Comparison of ENCODE assay signal across 17 cellular contexts in the genomic region with DNA sequence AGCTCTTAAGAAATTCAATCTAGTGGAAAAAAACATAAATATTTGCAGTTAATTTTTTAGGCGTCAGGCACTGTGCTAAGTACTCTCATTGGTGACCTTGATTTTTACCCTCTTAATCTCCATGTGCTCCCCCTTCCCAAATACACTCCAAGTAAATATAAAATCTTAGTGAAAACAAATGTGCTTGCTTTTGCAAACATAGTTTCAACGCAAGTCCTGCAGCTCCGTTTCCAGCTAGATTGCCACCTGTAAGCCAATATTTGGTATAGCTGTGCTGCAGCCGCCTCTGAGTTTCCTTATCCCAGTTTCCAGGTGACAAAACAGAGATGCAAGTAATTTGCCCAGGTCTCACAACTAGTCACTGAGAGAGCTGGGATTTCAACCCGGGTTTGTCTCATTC. TPM values are rescaled to one million over a fixed set of nuclear protein-coding genes. Genes with fewer than 3 reads are reported as not detected.
DNase-seq lines count a peak whose midpoint lies in the region; ATAC-seq and TF ChIP-seq lines count a peak whose summit lies in the region.
"Had no signal": no experiment of that assay in that cellular context is flagged by ENCODE, and none has a peak within 500 bp of the region (broad histone marks: within the 10 kb centered on the region; RNA-seq: fewer than 3 reads in every experiment).

No MANE protein-coding gene starts in this region.

- H3K4me3 Mint-ChIP-seq in activated naive CD4-positive, alpha-beta T cell treated with anti-CD3 and anti-CD28 coated beads, Interleukin-2, amount 10 ng/mL, durations not matched to agents 7 days and 5 days: peak overlapping the region; percentile 45
- H3K4me3 Mint-ChIP-seq in activated CD8-positive, alpha-beta T cell treated with anti-CD3 and anti-CD28 coated beads, Interleukin-2, amount 10 ng/mL, durations not matched to agents 7 days and 5 days: peak overlapping the region; percentile 38
- H3K4me3 Mint-ChIP-seq in glutamatergic neuron (ENCODE audit: unreplicated experiment): peak overlapping the region; percentile 65
- H3K4me3 Mint-ChIP-seq: stimulated activated memory B cell treated with anti-CD40 and anti-IgM and Interleukin-4, amounts not matched to agents 10 μg/mL and 1 μg/mL and 100 μg/mL, for 72 hours had no signal

- H3K9me3 ChIP-seq in stomach (no peaks in the 10 kb centered on the region), Peyer's patch (no peaks in the 10 kb centered on the region), gastroesophageal sphincter (no peaks in the 10 kb centered on the region)
- H3K9me3 ChIP-seq: MG63, upper lobe of right lung had no signal

- peaks cover 4% of the 10 kb centered on the region for H3K27me3 Mint-ChIP-seq in activated naive CD4-positive, alpha-beta T cell treated with anti-CD3 and anti-CD28 coated beads, Interleukin-2, amount 10 ng/mL, durations not matched to agents 7 days and 5 days
- no peaks in the 10 kb centered on the region for H3K27me3 Mint-ChIP-seq in activated CD8-positive, alpha-beta T cell treated with anti-CD3 and anti-CD28 coated beads, Interleukin-2, amount 10 ng/mL, durations not matched to agents 7 days and 5 days (ENCODE audit: low read depth)
- H3K27me3 Mint-ChIP-seq in glutamatergic neuron (ENCODE audit: unreplicated experiment): peaks cover 4% of the 10 kb centered on the region
- H3K27me3 Mint-ChIP-seq: stimulated activated memory B cell treated with anti-CD40 and anti-IgM and Interleukin-4, amounts not matched to agents 10 μg/mL and 1 μg/mL and 100 μg/mL, for 72 hours had no signal

- no peak for ATAC-seq in activated naive CD4-positive, alpha-beta T cell treated with anti-CD3 and anti-CD28 coated beads, Interleukin-2, amount 50 U/mL, for 72 hours
- ATAC-seq in activated CD8-positive, alpha-beta T cell treated with anti-CD3 and anti-CD28 coated beads, Interleukin-2, amount 10 ng/mL, durations not matched to agents 7 days and 5 days: no peak
- ATAC-seq in gastroesophageal sphincter: no peak
- ATAC-seq: stimulated activated memory B cell treated with anti-CD40 and anti-IgM and Interleukin-4, amounts not matched to agents 10 μg/mL and 1 μg/mL and 100 μg/mL, for 72 hours; upper lobe of right lung had no signal

- TF ChIP-seq POLR2A in stomach (IDR thresholded peaks at IDR 0.05) (no peak), Peyer's patch (IDR thresholded peaks at IDR 0.05) (no peak), gastroesophageal sphincter (IDR thresholded peaks at IDR 0.05) (no peak)

- 21 to 52% (median 43%) methylated on average over 5 of the region's 5 CpGs for WGBS in stomach, 5 donors
- WGBS in gastroesophageal sphincter (ENCODE audit: low coverage in 1 of 2), 2 donors: 66 to 78% methylated on average over 4 to 5 of the region's 5 CpGs

- H3K4me3 ChIP-seq in stomach (no peak overlapping the region), Peyer's patch (no peak overlapping the region), gastroesophageal sphincter (no peak overlapping the region)
- H3K4me3 ChIP-seq: MG63, upper lobe of right lung had no signal

- no peaks in the 10 kb centered on the region for H3K36me3 ChIP-seq in stomach
- no peaks in the 10 kb centered on the region for H3K36me3 ChIP-seq in Peyer's patch
- H3K36me3 ChIP-seq in gastroesophageal sphincter: no peaks in the 10 kb centered on the region
- H3K36me3 ChIP-seq: MG63, upper lobe of right lung had no signal

- no peaks in the 10 kb centered on the region for H3K9me3 Mint-ChIP-seq in activated naive CD4-positive, alpha-beta T cell treated with anti-CD3 and anti-CD28 coated beads, Interleukin-2, amount 10 ng/mL, durations not matched to agents 7 days and 5 days
- no peaks in the 10 kb centered on the region for H3K9me3 Mint-ChIP-seq in activated naive CD4-positive, alpha-beta T cell treated with anti-CD3 and anti-CD28 coated beads, Interleukin-2, amount 50 U/mL, for 72 hours
- H3K9me3 Mint-ChIP-seq in activated CD8-positive, alpha-beta T cell treated with anti-CD3 and anti-CD28 coated beads, Interleukin-2, amount 10 ng/mL, durations not matched to agents 7 days and 5 days (ENCODE audit: insufficient read depth): no peaks in the 10 kb centered on the region
- H3K9me3 Mint-ChIP-seq in glutamatergic neuron (ENCODE audit: unreplicated experiment): peaks cover 4% of the 10 kb centered on the region
- H3K9me3 Mint-ChIP-seq: stimulated activated memory B cell treated with anti-CD40 and anti-IgM and Interleukin-4, amounts not matched to agents 10 μg/mL and 1 μg/mL and 100 μg/mL, for 72 hours had no signal

- TF ChIP-seq CTCF in glutamatergic neuron (IDR thresholded peaks at IDR 0.05; ENCODE audit: partially characterized antibody, unreplicated experiment) (no peak), stomach (IDR thresholded peaks at IDR 0.05) (no peak), Peyer's patch (IDR thresholded peaks at IDR 0.05) (no peak), gastroesophageal sphincter (IDR thresholded peaks at IDR 0.05) (no peak)

- H3K36me3 Mint-ChIP-seq in activated naive CD4-positive, alpha-beta T cell treated with anti-CD3 and anti-CD28 coated beads, Interleukin-2, amount 10 ng/mL, durations not matched to agents 7 days and 5 days: peaks cover 12% of the 10 kb centered on the region
- H3K36me3 Mint-ChIP-seq in activated naive CD4-positive, alpha-beta T cell treated with anti-CD3 and anti-CD28 coated beads, Interleukin-2, amount 50 U/mL, for 72 hours: peaks cover 0 to 5% of the 10 kb centered on the region in 2 donors
- H3K36me3 Mint-ChIP-seq in activated CD8-positive, alpha-beta T cell treated with anti-CD3 and anti-CD28 coated beads, Interleukin-2, amount 10 ng/mL, durations not matched to agents 7 days and 5 days (ENCODE audit: low read depth): peaks cover 10% of the 10 kb centered on the region
- no peaks in the 10 kb centered on the region for H3K36me3 Mint-ChIP-seq in glutamatergic neuron (ENCODE audit: unreplicated experiment)
- H3K36me3 Mint-ChIP-seq: stimulated activated memory B cell treated with anti-CD40 and anti-IgM and Interleukin-4, amounts not matched to agents 10 μg/mL and 1 μg/mL and 100 μg/mL, for 72 hours had no signal

- H3K27ac ChIP-seq in stomach (peak overlapping the region; percentile 14 to 100 (median 93)), Peyer's patch (no peak overlapping the region), gastroesophageal sphincter (no peak overlapping the region)
- H3K27ac ChIP-seq: upper lobe of right lung had no signal

- CTCF ChIA-PET in activated naive CD4-positive, alpha-beta T cell treated with anti-CD3 and anti-CD28 coated beads, Interleukin-2, amount 10 ng/mL, durations not matched to agents 7 days and 5 days (lab: Charles Lee): interaction anchor here (1.7 kb wide), 1 partner anchor 16 kb away, joined by 3 read pairs; no protein-coding TSS in a partner anchor
- CTCF ChIA-PET in activated CD8-positive, alpha-beta T cell treated with anti-CD3 and anti-CD28 coated beads, Interleukin-2, amount 10 ng/mL, durations not matched to agents 7 days and 5 days (lab: Charles Lee): interaction anchor here (0.8 kb wide), 1 partner anchor 15 kb away, joined by 3 read pairs; no protein-coding TSS in a partner anchor

- intact Hi-C loops in stomach (cut with DNase I; ENCODE audit: low total_unique reads): no loop called here

- peak overlapping the region; percentile 75 for H3K27ac Mint-ChIP-seq in activated naive CD4-positive, alpha-beta T cell treated with anti-CD3 and anti-CD28 coated beads, Interleukin-2, amount 10 ng/mL, durations not matched to agents 7 days and 5 days
- peak overlapping the region in 1 of 2 donors; percentile 88 for H3K27ac Mint-ChIP-seq in activated naive CD4-positive, alpha-beta T cell treated with anti-CD3 and anti-CD28 coated beads, Interleukin-2, amount 50 U/mL, for 72 hours
- H3K27ac Mint-ChIP-seq in activated CD8-positive, alpha-beta T cell treated with anti-CD3 and anti-CD28 coated beads, Interleukin-2, amount 10 ng/mL, durations not matched to agents 7 days and 5 days: no peak overlapping the region
- H3K27ac Mint-ChIP-seq in glutamatergic neuron (ENCODE audit: unreplicated experiment): no peak overlapping the region
- H3K27ac Mint-ChIP-seq: stimulated activated memory B cell treated with anti-CD40 and anti-IgM and Interleukin-4, amounts not matched to agents 10 μg/mL and 1 μg/mL and 100 μg/mL, for 72 hours had no signal

- H3K4me1 ChIP-seq in stomach: peaks cover 26 to 39% (median 29%) of the 10 kb centered on the region in 4 donors
- H3K4me1 ChIP-seq in Peyer's patch: peaks cover 0 to 8% (median 2%) of the 10 kb centered on the region in 4 donors
- peaks cover 0 to 30% (median 9%) of the 10 kb centered on the region in 3 donors for H3K4me1 ChIP-seq in gastroesophageal sphincter

- no peaks in the 10 kb centered on the region for H3K27me3 ChIP-seq in stomach
- no peaks in the 10 kb centered on the region for H3K27me3 ChIP-seq in Peyer's patch
- no peaks in the 10 kb centered on the region for H3K27me3 ChIP-seq in gastroesophageal sphincter
- H3K27me3 ChIP-seq: MG63, upper lobe of right lung had no signal

- peaks cover 25% of the 10 kb centered on the region for H3K4me1 Mint-ChIP-seq in activated naive CD4-positive, alpha-beta T cell treated with anti-CD3 and anti-CD28 coated beads, Interleukin-2, amount 10 ng/mL, durations not matched to agents 7 days and 5 days
- H3K4me1 Mint-ChIP-seq in activated CD8-positive, alpha-beta T cell treated with anti-CD3 and anti-CD28 coated beads, Interleukin-2, amount 10 ng/mL, durations not matched to agents 7 days and 5 days (ENCODE audit: low read depth): peaks cover 18% of the 10 kb centered on the region
- peaks cover 12% of the 10 kb centered on the region for H3K4me1 Mint-ChIP-seq in glutamatergic neuron (ENCODE audit: low read depth, unreplicated experiment)

- no peak for TF ChIP-seq EP300 in stomach (IDR thresholded peaks at IDR 0.05)
- TF ChIP-seq EP300 in gastroesophageal sphincter (IDR thresholded peaks at IDR 0.05): no peak

- no peak for DNase-seq in activated naive CD4-positive, alpha-beta T cell treated with anti-CD3 and anti-CD28 coated beads, Interleukin-2, amount 10 ng/mL, durations not matched to agents 7 days and 5 days
- DNase-seq in activated naive CD4-positive, alpha-beta T cell treated with anti-CD3 and anti-CD28 coated beads, Interleukin-2, amount 50 U/mL, for 72 hours (ENCODE audit: low spot score in 2 of 2): no peak
- DNase-seq in activated CD8-positive, alpha-beta T cell treated with anti-CD3 and anti-CD28 coated beads, Interleukin-2, amount 10 ng/mL, durations not matched to agents 7 days and 5 days: no peak
- no peak for DNase-seq in glutamatergic neuron
- peak; percentile 60 for DNase-seq in stomach
- no peak for DNase-seq in Peyer's patch
- DNase-seq in COLO668 (lab: John Stamatoyannopoulos, UW; ENCODE audit: unreplicated experiment): no peak
- DNase-seq: activated CD4-positive, alpha-beta T cell treated with anti-CD3 and anti-CD28 coated beads for 4 hours; activated naive CD4-positive, alpha-beta T cell treated with anti-CD3 and anti-CD28 coated beads, Interleukin-2, amount 50 U/mL, for 16 hours; cerebellar nuclear complex; DMS79; NCI-H187 treated with DMSO at 0.1 percent for 48 hours; NCI-H526; upper lobe of right lung had no signal

- POLR2A ChIA-PET in activated CD8-positive, alpha-beta T cell treated with anti-CD3 and anti-CD28 coated beads, Interleukin-2, amount 10 ng/mL, durations not matched to agents 7 days and 5 days (lab: Charles Lee): interaction anchor here (1.1 kb wide), 1 partner anchor 26 kb away, joined by 3 read pairs; no protein-coding TSS in a partner anchor

RNA-seq across cellular contexts. Expression of gene MTMR12, which starts 1.9 kb away (rescaled TPM):
- 10 to 100 TPM; 13.3 to 24.8 TPM for total RNA-seq in activated naive CD4-positive, alpha-beta T cell treated with anti-CD3 and anti-CD28 coated beads, Interleukin-2, amount 50 U/mL, for 72 hours
- total RNA-seq in activated CD8-positive, alpha-beta T cell treated with anti-CD3 and anti-CD28 coated beads, Interleukin-2, amount 10 ng/mL, durations not matched to agents 7 days and 5 days: 10 to 100 TPM; 23.9 to 29.4 TPM
- total RNA-seq in glutamatergic neuron (ENCODE audit: unreplicated experiment): 25.6 TPM
- total RNA-seq in stomach: 10 to 100 TPM; 35.6 to 51.9 (median 45.5) TPM
- polyA plus RNA-seq in stomach: 10 to 100 TPM in 2 of 3 donors, 1 to 10 TPM in 1; 7.2 to 15.0 (median 11.5) TPM
- 10 to 100 TPM; 16.0 to 43.7 (median 24.0) TPM for total RNA-seq in Peyer's patch
- 10 to 100 TPM; 44.2 to 98.9 (median 68.5) TPM for total RNA-seq in gastroesophageal sphincter

Comparison
In these comparisons a context has a peak if more than half of its experiments do, and no peak if none do; other contexts are left out.
1. H3K27ac ChIP-seq: peak in stomach (5 of 5); none in Peyer's patch (0 of 4) and gastroesophageal sphincter (0 of 4).
2. Peak in every context shown above with its lines, with median percentiles within 50 percentile points of each other: H3K4me3 Mint-ChIP-seq.